ENCODE assay signal across 13 cellular contexts in genomic region chr3:157063926-157064325, GRCh38.
A peak's percentile ranks its signal among the peaks of the same experiment; 100 is the strongest.
DNase-seq lines count a peak whose midpoint lies in the region; ATAC-seq and TF ChIP-seq lines count a peak whose summit lies in the region.
"Had no signal": no experiment of that assay in that cellular context is flagged by ENCODE, and none has a peak within 500 bp of the region (broad histone marks: within the 10 kb centered on the region; RNA-seq: fewer than 3 reads in every experiment).

No MANE protein-coding gene starts in this region.

- no peaks in the 10 kb centered on the region for H3K36me3 Mint-ChIP-seq in GM23338 (ENCODE audit: low read depth)
- H3K36me3 Mint-ChIP-seq in memory B cell = no peaks in the 10 kb centered on the region

- H3K27me3 Mint-ChIP-seq in GM23338 (ENCODE audit: insufficient read depth, low read depth, poor library complexity) (peaks cover 20% of the 10 kb centered on the region), memory B cell (peaks cover 4% of the 10 kb centered on the region)

- H3K27ac Mint-ChIP-seq in GM23338 = no peak overlapping the region
- H3K27ac Mint-ChIP-seq in memory B cell = peak overlapping the region; percentile 46

- peak overlapping the region; percentile 83 for H2AFZ ChIP-seq in GM23338
- H2AFZ ChIP-seq: hepatocyte had no signal

- no peak for TF ChIP-seq CTCF in GM23338 (conservative IDR thresholded peaks at IDR 0.05; ENCODE audit: low read depth in 2 of 2)

- no peaks in the 10 kb centered on the region for H4K20me1 ChIP-seq in GM23338 (replicated peaks; ENCODE audit: insufficient read depth)

- peaks cover 17% of the 10 kb centered on the region for H3K9me2 ChIP-seq in GM23338 (ENCODE audit: insufficient read depth)

- H3K9me3 Mint-ChIP-seq in GM23338 = no peaks in the 10 kb centered on the region
- H3K9me3 Mint-ChIP-seq in memory B cell = no peaks in the 10 kb centered on the region

- H3K4me1 Mint-ChIP-seq in GM23338 (peaks cover 44% of the 10 kb centered on the region), memory B cell (peaks cover 25% of the 10 kb centered on the region)

- H3K27ac ChIP-seq in GM23338 (ENCODE audit: low read depth) = no peak overlapping the region
- H3K27ac ChIP-seq: hepatocyte had no signal

- H3K4me2 ChIP-seq in GM23338 = no peak overlapping the region
- H3K4me2 ChIP-seq: hepatocyte had no signal

- H3K79me2 ChIP-seq in GM23338 (replicated peaks; ENCODE audit: insufficient read depth) = no peaks in the 10 kb centered on the region
- H3K79me2 ChIP-seq: hepatocyte had no signal

- H3K4me1 ChIP-seq in GM23338 (ENCODE audit: insufficient read depth) = peaks cover 28% of the 10 kb centered on the region

- no peaks in the 10 kb centered on the region for H3K36me3 ChIP-seq in GM23338 (ENCODE audit: insufficient read depth)

- DNase-seq in GM23338 (ENCODE audit: low spot score) (no peak), NCI-H446 treated with DMSO at 0.1 percent for 48 hours (lab: John Stamatoyannopoulos, UW) (peak; percentile 82), memory B cell (ENCODE audit: low spot score in 2 of 2) (no peak), DMS53 (lab: John Stamatoyannopoulos, UW) (no peak), SW 1271 (lab: John Stamatoyannopoulos, UW) (no peak), HuH-7.5 (ENCODE audit: low spot score) (no peak), GF-D8 (lab: John Stamatoyannopoulos, UW) (no peak)
- DNase-seq: dermis blood vessel endothelial cell; naive thymus-derived CD4-positive, alpha-beta T cell; stimulated activated CD4-positive, alpha-beta T cell treated with anti-CD3 and anti-CD28 coated beads, Interleukin-4, amount 100 ng/mL, for 1 hour; T-helper 9 cell had no signal

- H3K4me3 ChIP-seq in GM23338 = no peak overlapping the region
- H3K4me3 ChIP-seq: hepatocyte had no signal

- H3K4me3 Mint-ChIP-seq in GM23338 (no peak overlapping the region), memory B cell (peak overlapping the region; percentile 24)
- H3K4me3 Mint-ChIP-seq: naive thymus-derived CD4-positive, alpha-beta T cell had no signal

- H3K27me3 ChIP-seq in GM23338 (ENCODE audit: insufficient read depth) = no peaks in the 10 kb centered on the region; the same call in 1 of the 2 replicates
- H3K27me3 ChIP-seq: hepatocyte had no signal

- ATAC-seq in GM18498 (IDR thresholded peaks at IDR 0.05; ENCODE audit: unreplicated experiment) = peak; percentile 11
- ATAC-seq in GM23338 = no peak
- no peak for ATAC-seq in memory B cell (ENCODE audit: low read depth)

- no peaks in the 10 kb centered on the region for H3F3A ChIP-seq in GM23338 (replicated peaks; ENCODE audit: low read depth)

TF ChIP-seq in GM23338, 12 proteins besides CTCF, POLR2A, EP300 and RAD21:
- TF ChIP-seq EZH2 (IDR thresholded peaks at IDR 0.05; ENCODE audit: low read depth, unreplicated experiment) (no peak), STAT1 (IDR thresholded peaks at IDR 0.05; ENCODE audit: unreplicated experiment) (no peak), ZNF462 (CRISPR knock-in tag; IDR thresholded peaks at IDR 0.05) (no peak), ZNF331 (CRISPR knock-in tag; IDR thresholded peaks at IDR 0.05; ENCODE audit: low read depth) (no peak), ZNF114 (CRISPR knock-in tag; IDR thresholded peaks at IDR 0.05) (no peak), ETS1 (IDR thresholded peaks at IDR 0.05) (no peak), REST (IDR thresholded peaks at IDR 0.05; ENCODE audit: unreplicated experiment) (no peak), CREB1 (CRISPR knock-in tag; IDR thresholded peaks at IDR 0.05; ENCODE audit: low read depth) (no peak), POLR2AphosphoS5 (IDR thresholded peaks at IDR 0.05; ENCODE audit: low read depth) (no peak), JUNB (IDR thresholded peaks at IDR 0.05; ENCODE audit: unreplicated experiment) (no peak)
TF ChIP-seq in GM23338: peak in this region for 0.
